1 cellular context compared by ENCODE assay signal in genomic region chr19:10027158-10027997, GRCh38.
A peak's percentile ranks its signal among the peaks of the same experiment; 100 is the strongest.
TF ChIP-seq lines count a peak whose summit lies in the region.

No MANE protein-coding gene starts in this region.

TF ChIP-seq in IMR-90, 13 proteins besides CTCF, POLR2A, EP300 and RAD21 (continued from another document):
- TF ChIP-seq ELK1 (IDR thresholded peaks at IDR 0.05; ENCODE audit: borderline replicate concordance, low read depth, low read length) (0 out of 2 replicates have a peak, but pooled peaks have one; percentile 16), SMC3 (IDR thresholded peaks at IDR 0.05; ENCODE audit: low read depth, low read length) (peak; percentile 98), MXI1 (IDR thresholded peaks at IDR 0.05; ENCODE audit: borderline replicate concordance, low read depth, low read length) (peak; percentile 72), CEBPB (IDR thresholded peaks at IDR 0.05; ENCODE audit: low read depth, low read length) (no peak), NFE2L2 (IDR thresholded peaks at IDR 0.05; ENCODE audit: low read depth, low read length) (no peak), USF2 (IDR thresholded peaks at IDR 0.05; ENCODE audit: low read depth, low read length) (peak; percentile 78), BHLHE40 (IDR thresholded peaks at IDR 0.05; ENCODE audit: low read depth, low read length) (peak; percentile 55; the same call in 1 of the 2 replicates), RCOR1 (IDR thresholded peaks at IDR 0.05; ENCODE audit: insufficient replicate concordance, low read length) (peak; percentile 77), RFX5 (IDR thresholded peaks at IDR 0.05; ENCODE audit: low read depth, low read length) (no peak)
